In genomic region chr12:3496964-3497363, GRCh38 we compare ENCODE assay signal across 14 cellular contexts. TPM values are rescaled to one million over a fixed set of nuclear protein-coding genes. Genes with fewer than 3 reads are reported as not detected.
DNase-seq lines count a peak whose midpoint lies in the region; ATAC-seq, FAIRE-seq and TF ChIP-seq lines count a peak whose summit lies in the region.
"Had no signal": no experiment of that assay in that cellular context is flagged by ENCODE, and none has a peak within 500 bp of the region (broad histone marks: within the 10 kb centered on the region; RNA-seq: fewer than 3 reads in every experiment).

No MANE protein-coding gene starts in this region.

- no peak overlapping the region for H3K4me3 Mint-ChIP-seq in activated T-cell treated with anti-CD3 and anti-CD28 coated beads, Interleukin-2, amount 50 U/mL, for 72 hours

- H2AFZ ChIP-seq in K562 (ENCODE audit: low read depth, low read length): no peak overlapping the region
- H2AFZ ChIP-seq in parathyroid adenoma: no peak overlapping the region

- H3K4me1 ChIP-seq in K562 (replicated peaks in 1 of 2; ENCODE audit: control insufficient read depth in 2 of 2, insufficient read depth in 2 of 2, low read length in 2 of 2) (peaks cover 0 to 5% of the 10 kb centered on the region in 2 experiments; a peak in 1 of 5 replicates), parathyroid adenoma (peaks cover 9% of the 10 kb centered on the region)

- H3K27me3 ChIP-seq in K562 (ENCODE audit: control insufficient read depth in 2 of 2, insufficient read depth in 2 of 2, low read length in 2 of 2) (peaks cover 0 to 19% of the 10 kb centered on the region in 2 experiments; a peak in 2 of 5 replicates), parathyroid adenoma (ENCODE audit: control insufficient read depth, insufficient read depth, low read length) (peaks cover 16% of the 10 kb centered on the region)

- ATAC-seq in K562: no peak
- ATAC-seq in activated T-cell treated with anti-CD3 and anti-CD28 coated beads, Interleukin-2, amount 50 U/mL, for 72 hours (replicated peaks in 1 of 2): no peak
- ATAC-seq: lower lobe of right lung, Panc1 had no signal

- TF ChIP-seq RAD21 in K562 (CRISPR knock-in tag; conservative IDR thresholded peaks at IDR 0.05 in 1 of 2, IDR thresholded peaks at IDR 0.05 in 1 of 2): no peak

- CTCF ChIA-PET in K562 (lab: Yijun Ruan, JAX; ENCODE audit: low intra/inter-chr PET ratio): no interaction called here

- H3K36me3 ChIP-seq in K562 (ENCODE audit: control insufficient read depth, insufficient read depth, low read length): no peaks in the 10 kb centered on the region
- H3K36me3 ChIP-seq in parathyroid adenoma (ENCODE audit: control insufficient read depth, insufficient read depth, low read length): no peaks in the 10 kb centered on the region
- H3K36me3 ChIP-seq: lower lobe of right lung, upper lobe of left lung had no signal

- no peaks in the 10 kb centered on the region for H3K36me3 Mint-ChIP-seq in activated T-cell treated with anti-CD3 and anti-CD28 coated beads, Interleukin-2, amount 50 U/mL, for 72 hours (ENCODE audit: insufficient read depth in 2 of 2)

- H3K9ac ChIP-seq in K562 (ENCODE audit: insufficient read depth in 1 of 2, low read depth in 2 of 2, low read length in 2 of 2) (no peak overlapping the region), parathyroid adenoma (no peak overlapping the region)

- BruUV-seq in K562 (replicated peaks; lab: Mats Ljungman, UMichigan): no TSS peak

- H3K4me3 ChIP-seq in K562 (no peak overlapping the region), parathyroid adenoma (ENCODE audit: low read depth, low read length) (no peak overlapping the region)
- H3K4me3 ChIP-seq: lower lobe of right lung, upper lobe of left lung had no signal

- no peak overlapping the region for H3K27ac Mint-ChIP-seq in activated T-cell treated with anti-CD3 and anti-CD28 coated beads, Interleukin-2, amount 50 U/mL, for 72 hours
- H3K27ac Mint-ChIP-seq: activated T-helper 2 cell treated with anti-CD3 and anti-CD28 coated beads, Interferon-gamma antibody, Interleukin-2, Interleukin-4, amounts not matched to agents 10 μg/mL and 5 μg/mL and 100 μg/mL, durations not matched to agents 14 hours and 24 hours and 36 hours had no signal

- no peaks in the 10 kb centered on the region for H3K4me1 Mint-ChIP-seq in activated T-cell treated with anti-CD3 and anti-CD28 coated beads, Interleukin-2, amount 50 U/mL, for 72 hours (ENCODE audit: low read depth)

- H3K4me2 ChIP-seq in K562 (ENCODE audit: insufficient read depth, low read length): no peak overlapping the region
- no peak overlapping the region for H3K4me2 ChIP-seq in parathyroid adenoma (ENCODE audit: low read length)

- FAIRE-seq in K562 (lab: Jason Lieb, UNC): no peak

- no peaks in the 10 kb centered on the region; the same call in 1 of the 2 replicates for H4K20me1 ChIP-seq in K562 (replicated peaks; ENCODE audit: control insufficient read depth, insufficient read depth, low read length)

- H3K27ac ChIP-seq in K562 (ENCODE audit: extremely low read depth, low read depth, low read length): no peak overlapping the region
- H3K27ac ChIP-seq in parathyroid adenoma: no peak overlapping the region
- H3K27ac ChIP-seq: lower lobe of right lung, upper lobe of left lung had no signal

- no peak for TF ChIP-seq POLR2A in K562 (conservative IDR thresholded peaks at IDR 0.05)

- no peaks in the 10 kb centered on the region for H3K9me1 ChIP-seq in K562 (ENCODE audit: control insufficient read depth, insufficient read depth, low read length)

- POLR2A ChIA-PET in K562 (lab: Yijun Ruan, JAX): no interaction called here

- H3K79me2 ChIP-seq in K562 (ENCODE audit: control insufficient read depth, insufficient read depth, low read length) (no peaks in the 10 kb centered on the region), parathyroid adenoma (no peaks in the 10 kb centered on the region)

- no peaks in the 10 kb centered on the region for H3K9me3 Mint-ChIP-seq in activated T-cell treated with anti-CD3 and anti-CD28 coated beads, Interleukin-2, amount 50 U/mL, for 72 hours
- H3K9me3 Mint-ChIP-seq: activated T-helper 2 cell treated with anti-CD3 and anti-CD28 coated beads, Interferon-gamma antibody, Interleukin-2, Interleukin-4, amounts not matched to agents 10 μg/mL and 5 μg/mL and 100 μg/mL, durations not matched to agents 14 hours and 24 hours and 36 hours had no signal

- no peak for TF ChIP-seq EP300 in K562 (IDR thresholded peaks at IDR 0.05; ENCODE audit: low read length)

- H3K9me3 ChIP-seq in K562 (replicated peaks; ENCODE audit: control insufficient read depth, insufficient read depth, low read depth, low read length) (no peaks in the 10 kb centered on the region), parathyroid adenoma (ENCODE audit: control insufficient read depth, low read length) (no peaks in the 10 kb centered on the region)
- H3K9me3 ChIP-seq: lower lobe of right lung, upper lobe of left lung had no signal

- intact Hi-C loops in K562 (cut with micrococcal nuclease): no loop called here

- TF ChIP-seq CTCF in K562 (IDR thresholded peaks at IDR 0.05 in 2 of 3, conservative IDR thresholded peaks at IDR 0.05 in 1 of 3; ENCODE audit: insufficient read depth in 2 of 3, low read depth in 1 of 3, low read length in 3 of 3): peak in 1 of 3 experiments; percentile 11; a peak in 1 of 6 replicates
- peak; percentile 17 for TF ChIP-seq CTCF in parathyroid adenoma (IDR thresholded peaks at IDR 0.05)

- DNase-seq in NCI-H524 (lab: John Stamatoyannopoulos, UW) (peak; percentile 27 to 59), NCI-H524 treated with DMSO at 0.1 percent for 48 hours (lab: John Stamatoyannopoulos, UW) (no peak), NCI-H1694 treated with DMSO at 0.1 percent for 48 hours (lab: John Stamatoyannopoulos, UW) (peak; percentile 28), K562 (ENCODE audit: extremely low read depth in 1 of 4, low spot score in 3 of 4) (no peak), H4 (ENCODE audit: low spot score) (no peak)
- no peak for DNase-seq in activated T-cell treated with anti-CD3 and anti-CD28 coated beads, Interleukin-2, amount 50 U/mL, for 72 hours
- DNase-seq in stimulated activated CD4-positive, alpha-beta T cell treated with anti-CD3 and anti-CD28 coated beads, Interleukin-12 subunit alpha, Interleukin-12 subunit beta, amount 100 ng/mL, for 4 hours: no peak
- DNase-seq: AML-193, IMR-90, lower lobe of right lung, upper lobe of left lung had no signal

- WGBS in K562 (ENCODE audit: insufficient coverage, low coverage, missing lambda C conversion rate): 10% methylated on average over 1 of the region's 1 CpG

- in situ Hi-C loops in K562 (cut with MboI): no loop called here

- H3K27me3 Mint-ChIP-seq in activated T-cell treated with anti-CD3 and anti-CD28 coated beads, Interleukin-2, amount 50 U/mL, for 72 hours (ENCODE audit: low read depth): peaks cover 52% of the 10 kb centered on the region

TF ChIP-seq in K562, 482 proteins besides CTCF, POLR2A, EP300 and RAD21:
- TF ChIP-seq RUNX1 (IDR thresholded peaks at IDR 0.05; ENCODE audit: low read depth): no peak
- no peak for TF ChIP-seq NR2C2 (CRISPR knock-in tag; IDR thresholded peaks at IDR 0.05)
- 0 out of 2 replicates have a peak, but pooled peaks have one; percentile 21 for TF ChIP-seq NR2C2 (tag; IDR thresholded peaks at IDR 0.05)
- TF ChIP-seq OTX1 (CRISPR knock-in tag; IDR thresholded peaks at IDR 0.05): no peak

RNA-seq across cellular contexts. Expression of gene PRMT8, which starts 6.0 kb away (rescaled TPM):
- total RNA-seq in K562 (2011; cell fraction: chromatin; rRNA removed; ENCODE audit: low replicate concordance): not detected in 2 replicates
- total RNA-seq in K562 (2011; cell fraction: nucleolus; rRNA removed): not detected in 2 replicates
- total RNA-seq in K562 (2011; cell fraction: nucleoplasm; rRNA removed): not detected in 2 replicates
- total RNA-seq in K562 (2014; rRNA removed) (not detected in 2 replicates), K562 (2014; rRNA removed; fragmentation: Illumina TruSeq; extraction: Trizol) (not detected in 2 replicates), K562 (2015; rRNA removed; fragmentation: Illumina TruSeq; extraction: Trizol) (not detected in 2 replicates), K562 (2021) (not detected in 2 replicates)
- polyA plus RNA-seq in K562 (2011; rRNA removed) (not detected in 2 replicates), K562 (2014; fragmentation: Illumina TruSeq; extraction: Trizol) (not detected in 2 replicates), K562 (2014; fragmentation: Nextera tagmentation; extraction: Ambion mirVana) (not detected), K562 (2014; rRNA removed) (not detected in 2 replicates)
- polyA plus RNA-seq in K562 (2011; cell fraction: cytosol; rRNA removed): not detected in 2 replicates
- not detected in 2 replicates for polyA plus RNA-seq in K562 (2011; cell fraction: nucleus; rRNA removed)
- polyA plus RNA-seq in K562 (2012): not detected in 2 replicates
- not detected in 2 replicates for polyA minus RNA-seq in K562 (2011; rRNA and poly(A)+ RNA removed)
- not detected in 2 replicates for polyA minus RNA-seq in K562 (2011; cell fraction: cytosol; rRNA and poly(A)+ RNA removed)
- polyA minus RNA-seq in K562 (2011; cell fraction: nucleus; rRNA and poly(A)+ RNA removed): not detected in 2 replicates
- not detected for total RNA-seq in activated T-cell treated with anti-CD3 and anti-CD28 coated beads, Interleukin-2, amount 50 U/mL, for 72 hours
- not detected in 2 replicates for total RNA-seq in H4 (2014; rRNA removed; shearing (Covaris generic))
- total RNA-seq: activated T-helper 2 cell treated with anti-CD3 and anti-CD28 coated beads, Interferon-gamma antibody, Interleukin-2, Interleukin-4, amounts not matched to agents 10 μg/mL and 5 μg/mL and 100 μg/mL, durations not matched to agents 14 hours and 24 hours and 36 hours; IMR-90 had no signal
- polyA plus RNA-seq: IMR-90 had no signal

Comparison
In these comparisons a context has a peak if more than half of its experiments do, and no peak if none do; other contexts are left out.
1. DNase-seq: peak in NCI-H524 (2 of 2) and NCI-H1694 treated with DMSO at 0.1 percent for 48 hours (single experiment); none in NCI-H524 treated with DMSO at 0.1 percent for 48 hours (single experiment), K562 (0 of 4), activated T-cell treated with anti-CD3 and anti-CD28 coated beads, Interleukin-2, amount 50 U/mL, for 72 hours (0 of 2), stimulated activated CD4-positive, alpha-beta T cell treated with anti-CD3 and anti-CD28 coated beads, Interleukin-12 subunit alpha, Interleukin-12 subunit beta, amount 100 ng/mL, for 4 hours (single experiment) and H4 (single experiment).